Comparison of ENCODE assay signal across 23 cellular contexts in the genomic region with DNA sequence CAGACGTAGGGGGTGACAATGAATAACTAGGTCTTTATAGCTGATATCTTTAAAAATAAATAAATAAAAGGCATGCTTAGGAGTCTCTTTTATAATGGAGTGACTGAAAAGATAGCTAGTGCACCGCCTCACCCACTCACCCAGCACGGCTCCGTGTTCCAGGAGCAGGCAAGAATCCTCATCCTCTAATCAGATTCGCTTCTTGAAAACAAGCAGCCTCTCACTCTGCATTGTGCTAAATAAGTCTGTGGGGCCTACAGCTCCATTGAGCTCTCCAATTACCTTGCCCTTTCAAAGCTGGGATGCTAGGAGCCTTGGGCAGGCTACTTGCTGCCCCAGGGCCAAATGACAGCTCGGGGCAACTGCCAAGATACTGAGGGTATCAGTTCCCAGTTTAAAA.
"Had no signal": no experiment of that assay in that cellular context is flagged by ENCODE, and none has a peak within 500 bp of the region (broad histone marks: within the 10 kb centered on the region; RNA-seq: fewer than 3 reads in every experiment).

No MANE protein-coding gene starts in this region.

- H3K4me3 ChIP-seq: hepatocyte, right lobe of liver, skin epidermis, stomach, suprapubic skin, transverse colon, uterus had no signal

- H3K4me3 Mint-ChIP-seq: activated CD4-positive, alpha-beta memory T cell treated with anti-CD3 and anti-CD28 coated beads, Interleukin-2, amount 10 ng/mL, durations not matched to agents 7 days and 5 days; activated CD4-positive, alpha-beta T cell treated with anti-CD3 and anti-CD28 coated beads, Interleukin-2, amount 10 ng/mL, durations not matched to agents 24 days and 14 days; activated T-cell treated with anti-CD3 and anti-CD28 coated beads, Interleukin-2, amount 50 U/mL, for 72 hours; dendritic cell treated with granulocyte-macrophage colony-stimulating factor and Interleukin-4, amounts not matched to agents 40 ng/mL and 50 ng/mL, for 4 days; natural killer cell treated with Interleukin-12 subunit alpha and Interleukin-12 subunit beta and Interleukin-15 and Interleukin-18, amount 100 ng/mL, for 72 hours had no signal

- H3K9me3 ChIP-seq: right lobe of liver, stomach, suprapubic skin, transverse colon, uterus had no signal

- H2AFZ ChIP-seq: hepatocyte had no signal

- H3K36me3 ChIP-seq: brain microvascular endothelial cell, right lobe of liver, stomach, transverse colon, uterus had no signal

- DNase-seq: activated CD4-positive, alpha-beta memory T cell treated with anti-CD3 and anti-CD28 coated beads, Interleukin-2, amount 10 ng/mL, durations not matched to agents 7 days and 5 days; activated CD4-positive, alpha-beta T cell treated with anti-CD3 and anti-CD28 coated beads, Interleukin-2, amount 10 ng/mL, durations not matched to agents 24 days and 14 days; activated effector memory CD4-positive, alpha-beta T cell treated with anti-CD3 and anti-CD28 coated beads, Interleukin-2, amount 50 U/mL, for 16 hours; activated naive CD4-positive, alpha-beta T cell treated with anti-CD3 and anti-CD28 coated beads, Interleukin-2, amount 50 U/mL, for 16 hours; activated T-cell treated with anti-CD3 and anti-CD28 coated beads, Interleukin-2, amount 50 U/mL, for 72 hours; aorta; brain microvascular endothelial cell; effector CD8-positive, alpha-beta T cell; foreskin keratinocyte; left ventricle myocardium superior; mammary epithelial cell; right lobe of liver; stimulated activated CD4-positive, alpha-beta T cell treated with anti-CD3 and anti-CD28 coated beads, Interleukin-1b, Interleukin-23, amount 100 ng/mL, for 48 hours; stomach; T-helper 2 cell; transverse colon; uterus had no signal

- H3K27me3 Mint-ChIP-seq: activated CD4-positive, alpha-beta memory T cell treated with anti-CD3 and anti-CD28 coated beads, Interleukin-2, amount 10 ng/mL, durations not matched to agents 7 days and 5 days; activated CD4-positive, alpha-beta T cell treated with anti-CD3 and anti-CD28 coated beads, Interleukin-2, amount 10 ng/mL, durations not matched to agents 24 days and 14 days; dendritic cell treated with granulocyte-macrophage colony-stimulating factor and Interleukin-4, amounts not matched to agents 40 ng/mL and 50 ng/mL, for 4 days; natural killer cell treated with Interleukin-12 subunit alpha and Interleukin-12 subunit beta and Interleukin-15 and Interleukin-18, amount 100 ng/mL, for 72 hours had no signal

- H3K4me1 Mint-ChIP-seq: activated CD4-positive, alpha-beta memory T cell treated with anti-CD3 and anti-CD28 coated beads, Interleukin-2, amount 10 ng/mL, durations not matched to agents 7 days and 5 days had no signal

- H3K36me3 Mint-ChIP-seq: natural killer cell treated with Interleukin-12 subunit alpha and Interleukin-12 subunit beta and Interleukin-15 and Interleukin-18, amount 100 ng/mL, for 72 hours had no signal

- H3K27ac Mint-ChIP-seq: activated CD4-positive, alpha-beta memory T cell treated with anti-CD3 and anti-CD28 coated beads, Interleukin-2, amount 10 ng/mL, durations not matched to agents 7 days and 5 days; activated CD4-positive, alpha-beta T cell treated with anti-CD3 and anti-CD28 coated beads, Interleukin-2, amount 10 ng/mL, durations not matched to agents 24 days and 14 days; activated T-cell treated with anti-CD3 and anti-CD28 coated beads, Interleukin-2, amount 50 U/mL, for 72 hours; dendritic cell treated with granulocyte-macrophage colony-stimulating factor and Interleukin-4, amounts not matched to agents 40 ng/mL and 50 ng/mL, for 4 days; natural killer cell treated with Interleukin-12 subunit alpha and Interleukin-12 subunit beta and Interleukin-15 and Interleukin-18, amount 100 ng/mL, for 72 hours had no signal

- H3K4me1 ChIP-seq: right lobe of liver, stomach, suprapubic skin, transverse colon, uterus had no signal

- H3K4me2 ChIP-seq: hepatocyte had no signal

- H3K9me3 Mint-ChIP-seq: activated CD4-positive, alpha-beta T cell treated with anti-CD3 and anti-CD28 coated beads, Interleukin-2, amount 10 ng/mL, durations not matched to agents 24 days and 14 days; activated T-cell treated with anti-CD3 and anti-CD28 coated beads, Interleukin-2, amount 50 U/mL, for 72 hours; dendritic cell treated with granulocyte-macrophage colony-stimulating factor and Interleukin-4, amounts not matched to agents 40 ng/mL and 50 ng/mL, for 4 days; natural killer cell treated with Interleukin-12 subunit alpha and Interleukin-12 subunit beta and Interleukin-15 and Interleukin-18, amount 100 ng/mL, for 72 hours had no signal

- ATAC-seq: activated CD4-positive, CD25-positive, alpha-beta regulatory T cell treated with anti-CD3 and anti-CD28 coated beads, Interleukin-2, amount 50 U/mL, for 24 hours; activated T-cell treated with anti-CD3 and anti-CD28 coated beads, Interleukin-2, amount 50 U/mL, for 72 hours; foreskin keratinocyte; left ventricle myocardium superior; natural killer cell treated with Interleukin-12 subunit alpha and Interleukin-12 subunit beta and Interleukin-15 and Interleukin-18, amount 100 ng/mL, for 72 hours had no signal

- H3K79me2 ChIP-seq: hepatocyte had no signal

- H3K27me3 ChIP-seq: brain microvascular endothelial cell, foreskin keratinocyte, hepatocyte, right lobe of liver, stomach, suprapubic skin, transverse colon, uterus had no signal

- H3K27ac ChIP-seq: brain microvascular endothelial cell, foreskin keratinocyte, hepatocyte, right lobe of liver, stomach, suprapubic skin, transverse colon, uterus had no signal
